15 cellular contexts compared by ENCODE assay signal in the genomic region with DNA sequence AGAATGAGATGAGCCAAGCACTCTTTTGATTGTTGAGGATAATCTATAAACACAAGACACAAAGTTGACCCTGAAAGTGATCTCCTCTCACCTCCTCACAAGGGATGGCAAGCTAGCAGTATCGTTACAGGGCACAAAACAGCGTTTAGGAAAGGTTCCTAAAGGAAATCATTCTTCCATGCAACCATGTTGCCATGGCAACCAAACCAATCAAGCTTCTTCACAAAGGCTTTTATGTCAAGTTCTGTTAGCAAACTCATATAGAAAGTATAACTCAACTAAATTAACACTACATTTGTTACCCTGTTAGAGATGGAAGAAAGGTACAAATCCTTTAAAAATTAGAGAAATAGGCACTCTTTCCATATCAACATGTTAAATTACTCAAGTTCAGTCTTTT.
DNase-seq lines count a peak whose midpoint lies in the region; ATAC-seq and TF ChIP-seq lines count a peak whose summit lies in the region.
"Had no signal": no experiment of that assay in that cellular context is flagged by ENCODE, and none has a peak within 500 bp of the region (broad histone marks: within the 10 kb centered on the region; RNA-seq: fewer than 3 reads in every experiment).

No MANE protein-coding gene starts in this region.

- ATAC-seq in SK-N-SH treated with all-trans-retinoic acid at 6 μM for 48 hours (no peak), HG02840 (IDR thresholded peaks at IDR 0.05; ENCODE audit: low FRiP score, unreplicated experiment) (no peak)
- ATAC-seq: sciatic nerve; stimulated activated memory B cell treated with anti-CD40 and anti-IgM and Interleukin-4, amounts not matched to agents 10 μg/mL and 1 μg/mL and 100 μg/mL, for 72 hours had no signal

- no peaks in the 10 kb centered on the region for H3F3A ChIP-seq in SK-N-SH (replicated peaks; ENCODE audit: insufficient read depth)

- H2AFZ ChIP-seq in SK-N-SH (ENCODE audit: low read depth) = no peak overlapping the region

- no peak overlapping the region; a peak in 1 of 4 replicates for H3K27ac ChIP-seq in SK-N-SH (ENCODE audit: low read depth in 2 of 2, low read length in 1 of 2)
- H3K27ac ChIP-seq in testis = no peak overlapping the region

- H3K79me2 ChIP-seq in SK-N-SH (ENCODE audit: insufficient read depth) = no peaks in the 10 kb centered on the region

- intact Hi-C loops in testis (cut with DNase I; ENCODE audit: low total_unique reads) = no loop called here

- TF ChIP-seq CTCF in SK-N-SH (IDR thresholded peaks at IDR 0.05) = no peak
- TF ChIP-seq CTCF in testis (IDR thresholded peaks at IDR 0.05) = no peak

- no peaks in the 10 kb centered on the region for H3K9me2 ChIP-seq in SK-N-SH

- CTCF ChIA-PET in SK-N-SH (lab: Yijun Ruan, JAX) = no interaction called here

- TF ChIP-seq POLR2A in testis (IDR thresholded peaks at IDR 0.05) = no peak

- H3K27me3 ChIP-seq in SK-N-SH (ENCODE audit: insufficient read depth) = no peaks in the 10 kb centered on the region
- H3K27me3 ChIP-seq in testis = no peaks in the 10 kb centered on the region

- 15% methylated on average over 2 of the region's 2 CpGs for WGBS in SK-N-SH (ENCODE audit: low lambda C conversion rate)
- WGBS in testis, 2 donors = 41 to 55% methylated on average over 2 of the region's 2 CpGs

- no peak overlapping the region for H3K9ac ChIP-seq in SK-N-SH

- TF ChIP-seq EP300 in SK-N-SH (IDR thresholded peaks at IDR 0.05; ENCODE audit: borderline replicate concordance in 1 of 2, low read depth in 1 of 2, low read length in 1 of 2) = no peak

- TF ChIP-seq RAD21 in SK-N-SH (IDR thresholded peaks at IDR 0.05; ENCODE audit: low read length) = no peak

- POLR2A ChIA-PET in SK-N-SH (lab: Yijun Ruan, JAX) = no interaction called here

- no peaks in the 10 kb centered on the region; a peak in 1 of 4 replicates for H3K4me1 ChIP-seq in SK-N-SH (ENCODE audit: control insufficient read depth in 1 of 2, insufficient read depth in 2 of 2, low read depth in 1 of 2, low read length in 1 of 2)
- no peaks in the 10 kb centered on the region for H3K4me1 ChIP-seq in testis

- no peak overlapping the region for H3K4me3 ChIP-seq in SK-N-SH (ENCODE audit: low read depth in 2 of 2, low read length in 1 of 2)
- H3K4me3 ChIP-seq in testis = no peak overlapping the region

- H4K20me1 ChIP-seq in SK-N-SH (ENCODE audit: insufficient read depth) = no peaks in the 10 kb centered on the region

- no peaks in the 10 kb centered on the region for H3K36me3 ChIP-seq in SK-N-SH (replicated peaks in 1 of 2; ENCODE audit: control insufficient read depth in 1 of 2, insufficient read depth in 2 of 2, low read length in 1 of 2)
- H3K36me3 ChIP-seq in testis (ENCODE audit: low read depth, missing control alignments) = no peaks in the 10 kb centered on the region

- peak; percentile 2 for DNase-seq in SK-N-SH
- peak; percentile 52 for DNase-seq in NCI-H2227 treated with DMSO at 0.1 percent for 48 hours (lab: John Stamatoyannopoulos, UW)
- peak; percentile 60 for DNase-seq in glomerular visceral epithelial cell (ENCODE audit: extremely low spot score)
- DNase-seq in testis = peak; percentile 34
- no peak for DNase-seq in germinal center (ENCODE audit: low spot score)
- no peak for DNase-seq in HuH-7 (ENCODE audit: low spot score)
- DNase-seq: activated CD4-positive, CD25-positive, alpha-beta regulatory T cell; activated T-cell treated with anti-CD3 and anti-CD28 coated beads for 4 hours; DND-41; naive B cell; stimulated activated CD4-positive, alpha-beta T cell treated with anti-CD3 and anti-CD28 coated beads, Interleukin-4, amount 100 ng/mL, for 24 hours had no signal

- no peaks in the 10 kb centered on the region for H3K9me3 ChIP-seq in SK-N-SH
- no peaks in the 10 kb centered on the region for H3K9me3 ChIP-seq in testis

- H3K4me2 ChIP-seq in SK-N-SH = no peak overlapping the region

TF ChIP-seq in SK-N-SH, 30 proteins besides CTCF, POLR2A, EP300 and RAD21:
- no peak for TF ChIP-seq GATA2 (CRISPR knock-in tag; IDR thresholded peaks at IDR 0.05)

TF ChIP-seq in SK-N-SH treated with all-trans-retinoic acid at 6 μM for 48 hours, 23 proteins besides CTCF, POLR2A, EP300 and RAD21 (continues in another document):
- TF ChIP-seq ZNF8 (CRISPR knock-in tag; IDR thresholded peaks at IDR 0.05) (no peak), TCF4 (CRISPR knock-in tag; IDR thresholded peaks at IDR 0.05; ENCODE audit: borderline replicate concordance) (no peak), TOX (CRISPR knock-in tag; IDR thresholded peaks at IDR 0.05; ENCODE audit: borderline replicate concordance) (no peak), ZFP3 (CRISPR knock-in tag; IDR thresholded peaks at IDR 0.05) (no peak), OSR1 (CRISPR knock-in tag; IDR thresholded peaks at IDR 0.05) (no peak), ZNF70 (CRISPR knock-in tag; IDR thresholded peaks at IDR 0.05) (no peak), POU6F1 (CRISPR knock-in tag; IDR thresholded peaks at IDR 0.05; ENCODE audit: borderline replicate concordance, low read depth) (no peak), ISL1 (CRISPR knock-in tag; IDR thresholded peaks at IDR 0.05) (no peak)
- TF ChIP-seq, protein P1, sequence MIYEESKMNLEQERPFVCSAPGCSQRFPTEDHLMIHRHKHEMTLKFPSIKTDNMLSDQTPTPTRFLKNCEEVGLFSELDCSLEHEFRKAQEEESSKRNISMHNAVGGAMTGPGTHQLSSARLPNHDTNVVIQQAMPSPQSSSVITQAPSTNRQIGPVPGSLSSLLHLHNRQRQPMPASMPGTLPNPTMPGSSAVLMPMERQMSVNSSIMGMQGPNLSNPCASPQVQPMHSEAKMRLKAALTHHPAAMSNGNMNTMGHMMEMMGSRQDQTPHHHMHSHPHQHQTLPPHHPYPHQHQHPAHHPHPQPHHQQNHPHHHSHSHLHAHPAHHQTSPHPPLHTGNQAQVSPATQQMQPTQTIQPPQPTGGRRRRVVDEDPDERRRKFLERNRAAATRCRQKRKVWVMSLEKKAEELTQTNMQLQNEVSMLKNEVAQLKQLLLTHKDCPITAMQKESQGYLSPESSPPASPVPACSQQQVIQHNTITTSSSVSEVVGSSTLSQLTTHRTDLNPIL (CRISPR knock-in tag; IDR thresholded peaks at IDR 0.05; ENCODE audit: low read depth) = no peak
- TF ChIP-seq, protein P2, sequence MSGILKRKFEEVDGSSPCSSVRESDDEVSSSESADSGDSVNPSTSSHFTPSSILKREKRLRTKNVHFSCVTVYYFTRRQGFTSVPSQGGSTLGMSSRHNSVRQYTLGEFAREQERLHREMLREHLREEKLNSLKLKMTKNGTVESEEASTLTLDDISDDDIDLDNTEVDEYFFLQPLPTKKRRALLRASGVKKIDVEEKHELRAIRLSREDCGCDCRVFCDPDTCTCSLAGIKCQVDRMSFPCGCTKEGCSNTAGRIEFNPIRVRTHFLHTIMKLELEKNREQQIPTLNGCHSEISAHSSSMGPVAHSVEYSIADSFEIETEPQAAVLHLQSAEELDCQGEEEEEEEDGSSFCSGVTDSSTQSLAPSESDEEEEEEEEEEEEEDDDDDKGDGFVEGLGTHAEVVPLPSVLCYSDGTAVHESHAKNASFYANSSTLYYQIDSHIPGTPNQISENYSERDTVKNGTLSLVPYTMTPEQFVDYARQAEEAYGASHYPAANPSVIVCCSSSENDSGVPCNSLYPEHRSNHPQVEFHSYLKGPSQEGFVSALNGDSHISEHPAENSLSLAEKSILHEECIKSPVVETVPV (CRISPR knock-in tag; IDR thresholded peaks at IDR 0.05) = no peak
- TF ChIP-seq, protein P3, sequence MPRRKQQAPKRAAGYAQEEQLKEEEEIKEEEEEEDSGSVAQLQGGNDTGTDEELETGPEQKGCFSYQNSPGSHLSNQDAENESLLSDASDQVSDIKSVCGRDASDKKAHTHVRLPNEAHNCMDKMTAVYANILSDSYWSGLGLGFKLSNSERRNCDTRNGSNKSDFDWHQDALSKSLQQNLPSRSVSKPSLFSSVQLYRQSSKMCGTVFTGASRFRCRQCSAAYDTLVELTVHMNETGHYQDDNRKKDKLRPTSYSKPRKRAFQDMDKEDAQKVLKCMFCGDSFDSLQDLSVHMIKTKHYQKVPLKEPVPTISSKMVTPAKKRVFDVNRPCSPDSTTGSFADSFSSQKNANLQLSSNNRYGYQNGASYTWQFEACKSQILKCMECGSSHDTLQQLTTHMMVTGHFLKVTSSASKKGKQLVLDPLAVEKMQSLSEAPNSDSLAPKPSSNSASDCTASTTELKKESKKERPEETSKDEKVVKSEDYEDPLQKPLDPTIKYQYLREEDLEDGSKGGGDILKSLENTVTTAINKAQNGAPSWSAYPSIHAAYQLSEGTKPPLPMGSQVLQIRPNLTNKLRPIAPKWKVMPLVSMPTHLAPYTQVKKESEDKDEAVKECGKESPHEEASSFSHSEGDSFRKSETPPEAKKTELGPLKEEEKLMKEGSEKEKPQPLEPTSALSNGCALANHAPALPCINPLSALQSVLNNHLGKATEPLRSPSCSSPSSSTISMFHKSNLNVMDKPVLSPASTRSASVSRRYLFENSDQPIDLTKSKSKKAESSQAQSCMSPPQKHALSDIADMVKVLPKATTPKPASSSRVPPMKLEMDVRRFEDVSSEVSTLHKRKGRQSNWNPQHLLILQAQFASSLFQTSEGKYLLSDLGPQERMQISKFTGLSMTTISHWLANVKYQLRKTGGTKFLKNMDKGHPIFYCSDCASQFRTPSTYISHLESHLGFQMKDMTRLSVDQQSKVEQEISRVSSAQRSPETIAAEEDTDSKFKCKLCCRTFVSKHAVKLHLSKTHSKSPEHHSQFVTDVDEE (CRISPR knock-in tag; IDR thresholded peaks at IDR 0.05) = no peak

Comparison
In these comparisons a context has a peak if more than half of its experiments do, and no peak if none do; other contexts are left out.
1. DNase-seq: peak in SK-N-SH (single experiment), NCI-H2227 treated with DMSO at 0.1 percent for 48 hours (single experiment), glomerular visceral epithelial cell (single experiment) and testis (single experiment); none in germinal center (single experiment) and HuH-7 (single experiment).